11 cellular contexts compared by ENCODE assay signal in the genomic region with DNA sequence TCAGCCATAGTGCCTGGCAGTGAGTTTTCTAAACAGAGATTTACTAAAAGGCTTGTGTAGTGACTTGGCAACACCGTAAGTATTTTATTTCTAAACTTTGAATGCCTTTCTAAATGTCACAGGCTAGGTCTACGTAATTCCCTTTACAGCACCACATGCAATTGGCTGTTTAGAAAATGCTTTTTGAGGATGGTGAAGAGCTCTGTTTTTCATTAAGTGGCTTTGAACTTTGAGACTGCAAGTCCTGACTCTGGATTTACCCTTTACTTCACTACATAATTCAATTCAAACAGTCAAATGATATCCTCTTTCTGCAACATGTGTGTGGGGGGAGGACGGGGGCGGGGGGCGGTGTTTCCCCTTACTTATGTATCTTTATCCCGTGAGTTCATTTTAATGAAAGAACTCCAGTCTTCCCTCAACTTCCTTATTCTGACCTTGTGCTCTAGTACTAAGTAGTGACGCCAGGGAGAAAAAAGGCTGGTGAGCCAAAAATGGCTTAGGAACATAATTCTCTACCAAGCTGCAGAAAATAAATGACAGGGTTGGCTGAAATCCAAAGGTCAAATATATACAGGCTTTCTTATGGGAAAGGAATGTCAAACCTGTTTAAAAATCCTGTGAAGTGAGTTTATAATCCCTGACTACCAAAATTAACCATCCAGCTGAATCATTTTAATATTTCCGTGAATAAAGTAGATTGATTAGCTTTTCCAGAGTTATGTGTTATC.
DNase-seq lines count a peak whose midpoint lies in the region; ATAC-seq, FAIRE-seq and TF ChIP-seq lines count a peak whose summit lies in the region.
"Had no signal": no experiment of that assay in that cellular context is flagged by ENCODE, and none has a peak within 500 bp of the region (broad histone marks: within the 10 kb centered on the region; RNA-seq: fewer than 3 reads in every experiment).

No MANE protein-coding gene starts in this region.

- ATAC-seq in stimulated activated naive B cell treated with anti-CD40 and anti-IgM and Interleukin-4, amounts not matched to agents 10 μg/mL and 1 μg/mL and 100 μg/mL, for 72 hours (replicated peaks) = peak; percentile 23 to 34
- ATAC-seq in HG03378 (IDR thresholded peaks at IDR 0.05; ENCODE audit: unreplicated experiment) = no peak

- POLR2A ChIA-PET in activated CD4-positive, alpha-beta memory T cell treated with anti-CD3 and anti-CD28 coated beads for 36 hours (lab: Charles Lee) = no interaction called here

- DNase-seq in NCI-H748 (lab: John Stamatoyannopoulos, UW; ENCODE audit: unreplicated experiment) = peak; percentile 7
- DNase-seq in NCI-H748 treated with DMSO at 0.1 percent for 48 hours (lab: John Stamatoyannopoulos, UW) = no peak
- DNase-seq in RCC 7860 (ENCODE audit: low spot score) = peak; percentile 71
- DNase-seq in fibroblast of villous mesenchyme (ENCODE audit: low read depth) = peak; percentile 58
- no peak for DNase-seq in stimulated activated naive B cell treated with anti-CD40 and anti-IgM and Interleukin-4, amounts not matched to agents 10 μg/mL and 1 μg/mL and 100 μg/mL, for 72 hours
- no peak for DNase-seq in NK-92 (lab: John Stamatoyannopoulos, UW; ENCODE audit: unreplicated experiment)
- DNase-seq in activated CD4-positive, alpha-beta memory T cell treated with anti-CD3 and anti-CD28 coated beads for 36 hours = no peak
- DNase-seq: stimulated activated CD4-positive, alpha-beta T cell treated with anti-CD3 and anti-CD28 coated beads, Interleukin-2, amount 100 ng/mL, for 24 hours had no signal

- intact Hi-C loops in activated CD4-positive, alpha-beta memory T cell treated with anti-CD3 and anti-CD28 coated beads for 36 hours (cut with micrococcal nuclease) = no loop called here

- H3K27ac Mint-ChIP-seq in stimulated activated naive B cell treated with anti-CD40 and anti-IgM and Interleukin-4, amounts not matched to agents 10 μg/mL and 1 μg/mL and 100 μg/mL, for 72 hours = no peak overlapping the region
- H3K27ac Mint-ChIP-seq in activated CD4-positive, alpha-beta memory T cell treated with anti-CD3 and anti-CD28 coated beads for 36 hours = no peak overlapping the region

- CTCF ChIA-PET in activated CD4-positive, alpha-beta memory T cell treated with anti-CD3 and anti-CD28 coated beads for 36 hours (lab: Charles Lee) = no interaction called here

- no peak overlapping the region for H3K4me3 Mint-ChIP-seq in stimulated activated naive B cell treated with anti-CD40 and anti-IgM and Interleukin-4, amounts not matched to agents 10 μg/mL and 1 μg/mL and 100 μg/mL, for 72 hours
- H3K4me3 Mint-ChIP-seq in activated CD4-positive, alpha-beta memory T cell treated with anti-CD3 and anti-CD28 coated beads for 36 hours = no peak overlapping the region

- H3K27me3 Mint-ChIP-seq in stimulated activated naive B cell treated with anti-CD40 and anti-IgM and Interleukin-4, amounts not matched to agents 10 μg/mL and 1 μg/mL and 100 μg/mL, for 72 hours = no peaks in the 10 kb centered on the region
- H3K27me3 Mint-ChIP-seq in activated CD4-positive, alpha-beta memory T cell treated with anti-CD3 and anti-CD28 coated beads for 36 hours = no peaks in the 10 kb centered on the region

- peak; percentile 80 for FAIRE-seq in RCC 7860 (lab: Jason Lieb, UNC)
- FAIRE-seq: islet of Langerhans, TTC549 had no signal

- no peak for TF ChIP-seq CTCF in fibroblast of villous mesenchyme (IDR thresholded peaks at IDR 0.05; ENCODE audit: insufficient read depth, low read depth, low read length)

- H3K4me3 ChIP-seq in fibroblast of villous mesenchyme (ENCODE audit: low read depth, low read length) = no peak overlapping the region

- H3K9me3 Mint-ChIP-seq in stimulated activated naive B cell treated with anti-CD40 and anti-IgM and Interleukin-4, amounts not matched to agents 10 μg/mL and 1 μg/mL and 100 μg/mL, for 72 hours = no peaks in the 10 kb centered on the region
- no peaks in the 10 kb centered on the region for H3K9me3 Mint-ChIP-seq in activated CD4-positive, alpha-beta memory T cell treated with anti-CD3 and anti-CD28 coated beads for 36 hours

- no peaks in the 10 kb centered on the region for H3K36me3 Mint-ChIP-seq in stimulated activated naive B cell treated with anti-CD40 and anti-IgM and Interleukin-4, amounts not matched to agents 10 μg/mL and 1 μg/mL and 100 μg/mL, for 72 hours
- no peaks in the 10 kb centered on the region for H3K36me3 Mint-ChIP-seq in activated CD4-positive, alpha-beta memory T cell treated with anti-CD3 and anti-CD28 coated beads for 36 hours

- peaks cover 0 to 2% of the 10 kb centered on the region in 2 donors for H3K4me1 Mint-ChIP-seq in stimulated activated naive B cell treated with anti-CD40 and anti-IgM and Interleukin-4, amounts not matched to agents 10 μg/mL and 1 μg/mL and 100 μg/mL, for 72 hours
- no peaks in the 10 kb centered on the region for H3K4me1 Mint-ChIP-seq in activated CD4-positive, alpha-beta memory T cell treated with anti-CD3 and anti-CD28 coated beads for 36 hours (ENCODE audit: low read depth)

Comparison
In these comparisons a context has a peak if more than half of its experiments do, and no peak if none do; other contexts are left out.
1. DNase-seq: peak in NCI-H748 (single experiment), RCC 7860 (single experiment) and fibroblast of villous mesenchyme (single experiment); none in NCI-H748 treated with DMSO at 0.1 percent for 48 hours (single experiment), stimulated activated naive B cell treated with anti-CD40 and anti-IgM and Interleukin-4, amounts not matched to agents 10 μg/mL and 1 μg/mL and 100 μg/mL, for 72 hours (single experiment), NK-92 (single experiment) and activated CD4-positive, alpha-beta memory T cell treated with anti-CD3 and anti-CD28 coated beads for 36 hours (single experiment).